ENCODE assay signal across 10 cellular contexts in genomic region chr5:135890867-135891266, GRCh38. TPM values are rescaled to one million over a fixed set of nuclear protein-coding genes. Genes with fewer than 3 reads are reported as not detected.
DNase-seq lines count a peak whose midpoint lies in the region; ATAC-seq and TF ChIP-seq lines count a peak whose summit lies in the region.
"Had no signal": no experiment of that assay in that cellular context is flagged by ENCODE, and none has a peak within 500 bp of the region (broad histone marks: within the 10 kb centered on the region; RNA-seq: fewer than 3 reads in every experiment).

No MANE protein-coding gene starts in this region.

- H3K27me3 Mint-ChIP-seq in activated CD4-positive, alpha-beta memory T cell treated with anti-CD3 and anti-CD28 coated beads, Interleukin-2, amount 10 ng/mL, durations not matched to agents 7 days and 5 days = peaks cover 49% of the 10 kb centered on the region
- peaks cover 9% of the 10 kb centered on the region for H3K27me3 Mint-ChIP-seq in GM23338 (ENCODE audit: insufficient read depth, low read depth, poor library complexity)
- H3K27me3 Mint-ChIP-seq in nephron progenitor cell (ENCODE audit: low read depth, poor library complexity) = peaks cover 36% of the 10 kb centered on the region

- H3K4me3 Mint-ChIP-seq in activated CD4-positive, alpha-beta memory T cell treated with anti-CD3 and anti-CD28 coated beads, Interleukin-2, amount 10 ng/mL, durations not matched to agents 7 days and 5 days = no peak overlapping the region
- H3K4me3 Mint-ChIP-seq in GM23338 = no peak overlapping the region
- H3K4me3 Mint-ChIP-seq in nephron progenitor cell = no peak overlapping the region

- peak; percentile 67 for DNase-seq in stimulated activated CD4-positive, alpha-beta T cell treated with anti-CD3 and anti-CD28 coated beads, Interleukin-15, amount 100 ng/mL, for 24 hours
- no peak for DNase-seq in stimulated activated CD4-positive, alpha-beta T cell treated with anti-CD3 and anti-CD28 coated beads, Interleukin-12 subunit alpha, Interleukin-12 subunit beta, amount 100 ng/mL, for 4 hours
- DNase-seq in activated CD4-positive, alpha-beta memory T cell treated with anti-CD3 and anti-CD28 coated beads, Interleukin-2, amount 10 ng/mL, durations not matched to agents 7 days and 5 days = peak; percentile 53
- DNase-seq in Kasumi-1 (lab: John Stamatoyannopoulos, UW) (no peak), GM23338 (ENCODE audit: low spot score) (no peak), nephron progenitor cell (no peak), inferior parietal cortex (ENCODE audit: extremely low spot score) (no peak)
- DNase-seq: COR-L47, NCI-H1092 treated with DMSO at 0.1 percent for 48 hours had no signal

- H3K4me1 Mint-ChIP-seq in activated CD4-positive, alpha-beta memory T cell treated with anti-CD3 and anti-CD28 coated beads, Interleukin-2, amount 10 ng/mL, durations not matched to agents 7 days and 5 days = peaks cover 26% of the 10 kb centered on the region
- H3K4me1 Mint-ChIP-seq in GM23338 = peaks cover 19% of the 10 kb centered on the region
- H3K4me1 Mint-ChIP-seq in nephron progenitor cell = peaks cover 15% of the 10 kb centered on the region

- peaks cover 13% of the 10 kb centered on the region; the same call in 1 of the 2 replicates for H3K27me3 ChIP-seq in GM23338 (ENCODE audit: insufficient read depth)

- ATAC-seq in HG02981 (IDR thresholded peaks at IDR 0.05; ENCODE audit: unreplicated experiment) = peak; percentile 42
- no peak for ATAC-seq in GM23338

- no peaks in the 10 kb centered on the region for H3K36me3 Mint-ChIP-seq in activated CD4-positive, alpha-beta memory T cell treated with anti-CD3 and anti-CD28 coated beads, Interleukin-2, amount 10 ng/mL, durations not matched to agents 7 days and 5 days (ENCODE audit: low read depth)
- no peaks in the 10 kb centered on the region for H3K36me3 Mint-ChIP-seq in GM23338 (ENCODE audit: low read depth)
- no peaks in the 10 kb centered on the region for H3K36me3 Mint-ChIP-seq in nephron progenitor cell (ENCODE audit: low read depth)

- H3F3A ChIP-seq in GM23338 (replicated peaks; ENCODE audit: low read depth) = no peaks in the 10 kb centered on the region

- H3K9me2 ChIP-seq in GM23338 (ENCODE audit: insufficient read depth) = no peaks in the 10 kb centered on the region

- H3K79me2 ChIP-seq in GM23338 (replicated peaks; ENCODE audit: insufficient read depth) = no peaks in the 10 kb centered on the region

- TF ChIP-seq CTCF in GM23338 (conservative IDR thresholded peaks at IDR 0.05; ENCODE audit: low read depth in 2 of 2) = no peak
- no peak for TF ChIP-seq CTCF in nephron progenitor cell (IDR thresholded peaks at IDR 0.05)

- no peak overlapping the region for H3K27ac ChIP-seq in GM23338 (ENCODE audit: low read depth)

- H3K36me3 ChIP-seq in GM23338 (ENCODE audit: insufficient read depth) = no peaks in the 10 kb centered on the region

- no peaks in the 10 kb centered on the region for H4K20me1 ChIP-seq in GM23338 (replicated peaks; ENCODE audit: insufficient read depth)

- no peak overlapping the region for H3K4me2 ChIP-seq in GM23338

- H3K27ac Mint-ChIP-seq in activated CD4-positive, alpha-beta memory T cell treated with anti-CD3 and anti-CD28 coated beads, Interleukin-2, amount 10 ng/mL, durations not matched to agents 7 days and 5 days = no peak overlapping the region
- H3K27ac Mint-ChIP-seq in GM23338 = no peak overlapping the region
- no peak overlapping the region for H3K27ac Mint-ChIP-seq in nephron progenitor cell

- POLR2A ChIA-PET in activated CD4-positive, alpha-beta memory T cell treated with anti-CD3 and anti-CD28 coated beads, Interleukin-2, amount 10 ng/mL, durations not matched to agents 7 days and 5 days (lab: Charles Lee) = no interaction called here

- H3K4me3 ChIP-seq in GM23338 = no peak overlapping the region

- CTCF ChIA-PET in activated CD4-positive, alpha-beta memory T cell treated with anti-CD3 and anti-CD28 coated beads, Interleukin-2, amount 10 ng/mL, durations not matched to agents 7 days and 5 days (lab: Charles Lee) = interaction anchor here (0.6 to 2.1 kb wide), 9 partner anchors 15 to 321 kb away, joined by 3 to 6 read pairs (median 3); partner anchors contain the start of gene SMAD5

- H3K9me3 Mint-ChIP-seq in activated CD4-positive, alpha-beta memory T cell treated with anti-CD3 and anti-CD28 coated beads, Interleukin-2, amount 10 ng/mL, durations not matched to agents 7 days and 5 days = no peaks in the 10 kb centered on the region
- H3K9me3 Mint-ChIP-seq in GM23338 (no peaks in the 10 kb centered on the region), nephron progenitor cell (no peaks in the 10 kb centered on the region)

- 0 out of 2 replicates have a peak, but pooled peaks cover 4% of the 10 kb centered on the region for H3K4me1 ChIP-seq in GM23338 (ENCODE audit: insufficient read depth)

- H2AFZ ChIP-seq in GM23338 = no peak overlapping the region

TF ChIP-seq in GM23338, 12 proteins besides CTCF, POLR2A, EP300 and RAD21:
- TF ChIP-seq ZNF331 (CRISPR knock-in tag; IDR thresholded peaks at IDR 0.05; ENCODE audit: low read depth) = no peak
- TF ChIP-seq EZH2 (IDR thresholded peaks at IDR 0.05; ENCODE audit: low read depth, unreplicated experiment) = no peak
- no peak for TF ChIP-seq POLR2AphosphoS5 (IDR thresholded peaks at IDR 0.05; ENCODE audit: low read depth)
- TF ChIP-seq ZNF114 (CRISPR knock-in tag; IDR thresholded peaks at IDR 0.05) = no peak

RNA-seq across cellular contexts. Expression of gene IL9, which starts 4.8 kb away (rescaled TPM):
- not detected for total RNA-seq in activated CD4-positive, alpha-beta memory T cell treated with anti-CD3 and anti-CD28 coated beads, Interleukin-2, amount 10 ng/mL, durations not matched to agents 7 days and 5 days
- total RNA-seq in GM23338 (2014; rRNA removed; shearing (Covaris generic)) = not detected in 2 replicates
- polyA plus RNA-seq in GM23338 (2016; fragmentation: Nextera tagmentation; extraction: Ambion mirVana) = not detected in 2 replicates

RNA-seq across cellular contexts. Expression of gene SLC25A48, which starts 56.4 kb away (rescaled TPM):
- total RNA-seq in activated CD4-positive, alpha-beta memory T cell treated with anti-CD3 and anti-CD28 coated beads, Interleukin-2, amount 10 ng/mL, durations not matched to agents 7 days and 5 days = not detected
- 1.4 and 1.5 TPM in 2 replicates for total RNA-seq in GM23338 (2014; rRNA removed; shearing (Covaris generic))
- polyA plus RNA-seq in GM23338 (2016; fragmentation: Nextera tagmentation; extraction: Ambion mirVana) = 1.1 TPM in 2 replicates

Comparison
In these comparisons a context has a peak if more than half of its experiments do, and no peak if none do; other contexts are left out.
1. DNase-seq: peak in stimulated activated CD4-positive, alpha-beta T cell treated with anti-CD3 and anti-CD28 coated beads, Interleukin-15, amount 100 ng/mL, for 24 hours (single experiment) and activated CD4-positive, alpha-beta memory T cell treated with anti-CD3 and anti-CD28 coated beads, Interleukin-2, amount 10 ng/mL, durations not matched to agents 7 days and 5 days (single experiment); none in stimulated activated CD4-positive, alpha-beta T cell treated with anti-CD3 and anti-CD28 coated beads, Interleukin-12 subunit alpha, Interleukin-12 subunit beta, amount 100 ng/mL, for 4 hours (single experiment), Kasumi-1 (0 of 2), GM23338 (single experiment), nephron progenitor cell (single experiment) and inferior parietal cortex (single experiment).